13 cellular contexts compared by ENCODE assay signal in the genomic region with DNA sequence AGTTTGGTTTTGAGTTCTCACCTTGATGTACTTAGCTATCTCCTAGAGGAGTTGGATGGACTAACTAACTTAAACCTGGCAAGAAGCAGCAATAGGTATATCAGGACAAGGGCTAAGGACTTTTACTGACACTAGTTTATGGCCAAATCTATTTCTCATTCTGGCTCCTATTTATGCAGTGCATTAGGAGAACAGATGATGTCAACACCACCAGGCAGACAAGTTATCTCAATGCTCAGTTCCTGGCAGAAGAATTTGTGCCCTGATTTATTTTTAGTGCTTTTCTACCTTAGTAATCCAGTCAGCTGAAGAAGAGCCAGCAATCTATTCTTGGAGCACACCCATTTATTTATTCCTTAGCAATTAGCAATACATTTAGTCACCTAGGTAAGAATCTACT. TPM values are rescaled to one million over a fixed set of nuclear protein-coding genes. Genes with fewer than 3 reads are reported as not detected.
A peak's percentile ranks its signal among the peaks of the same experiment; 100 is the strongest.
DNase-seq lines count a peak whose midpoint lies in the region; ATAC-seq and TF ChIP-seq lines count a peak whose summit lies in the region.
"Had no signal": no experiment of that assay in that cellular context is flagged by ENCODE, and none has a peak within 500 bp of the region (broad histone marks: within the 10 kb centered on the region; RNA-seq: fewer than 3 reads in every experiment).

No MANE protein-coding gene starts in this region.

- peak overlapping the region; percentile 57 for H3K27ac Mint-ChIP-seq in mesothelial cell of epicardium
- H3K27ac Mint-ChIP-seq: activated CD8-positive, alpha-beta T cell treated with anti-CD3 and anti-CD28 coated beads for 36 hours; activated naive CD4-positive, alpha-beta T cell treated with anti-CD3 and anti-CD28 coated beads, Interleukin-2, amount 10 ng/mL, durations not matched to agents 7 days and 5 days had no signal

- no peak for TF ChIP-seq CTCF in esophagus squamous epithelium (IDR thresholded peaks at IDR 0.05)
- no peak for TF ChIP-seq CTCF in mesothelial cell of epicardium (IDR thresholded peaks at IDR 0.05; ENCODE audit: unreplicated experiment)
- no peak for TF ChIP-seq CTCF in tibial artery (IDR thresholded peaks at IDR 0.05)

- no peaks in the 10 kb centered on the region for H3K9me3 ChIP-seq in esophagus squamous epithelium
- H3K9me3 ChIP-seq in tibial artery, result no peaks in the 10 kb centered on the region

- TF ChIP-seq POLR2A in esophagus squamous epithelium (IDR thresholded peaks at IDR 0.05), result no peak

- ATAC-seq in HG02759 (IDR thresholded peaks at IDR 0.05; ENCODE audit: unreplicated experiment), result no peak
- ATAC-seq: activated CD8-positive, alpha-beta T cell treated with anti-CD3 and anti-CD28 coated beads for 36 hours; PC-3 had no signal

- no peaks in the 10 kb centered on the region for H3K27me3 Mint-ChIP-seq in mesothelial cell of epicardium (ENCODE audit: low read depth)
- H3K27me3 Mint-ChIP-seq: activated CD8-positive, alpha-beta T cell treated with anti-CD3 and anti-CD28 coated beads for 36 hours had no signal

- no peak overlapping the region for H3K4me3 Mint-ChIP-seq in mesothelial cell of epicardium
- H3K4me3 Mint-ChIP-seq: activated CD8-positive, alpha-beta T cell treated with anti-CD3 and anti-CD28 coated beads for 36 hours; activated naive CD4-positive, alpha-beta T cell treated with anti-CD3 and anti-CD28 coated beads, Interleukin-2, amount 10 ng/mL, durations not matched to agents 7 days and 5 days had no signal

- no peak overlapping the region for H3K4me3 ChIP-seq in esophagus squamous epithelium
- no peak overlapping the region for H3K4me3 ChIP-seq in tibial artery

- H3K36me3 ChIP-seq in esophagus squamous epithelium (no peaks in the 10 kb centered on the region), tibial artery (no peaks in the 10 kb centered on the region)

- no peaks in the 10 kb centered on the region for H3K27me3 ChIP-seq in esophagus squamous epithelium
- H3K27me3 ChIP-seq in tibial artery, result no peaks in the 10 kb centered on the region

- DNase-seq in amniotic epithelial cell (ENCODE audit: low read depth), result peak; percentile 77
- no peak for DNase-seq in esophagus squamous epithelium (lab: John Stamatoyannopoulos, UW)
- DNase-seq in mesothelial cell of epicardium (ENCODE audit: low spot score in 2 of 2, unreplicated experiment in 2 of 2), result no peak
- no peak for DNase-seq in tibial artery
- DNase-seq in medulla oblongata (ENCODE audit: extremely low spot score), result no peak
- no peak for DNase-seq in HuH-7.5 (ENCODE audit: low spot score)
- no peak for DNase-seq in NCI-H524 treated with DMSO at 0.1 percent for 48 hours (lab: John Stamatoyannopoulos, UW)
- DNase-seq: activated CD8-positive, alpha-beta T cell treated with anti-CD3 and anti-CD28 coated beads for 36 hours; activated naive CD4-positive, alpha-beta T cell treated with anti-CD3 and anti-CD28 coated beads, Interleukin-2, amount 10 ng/mL, durations not matched to agents 7 days and 5 days; PC-3; trophoblast cell had no signal

- peaks cover 67% of the 10 kb centered on the region for H3K4me1 Mint-ChIP-seq in mesothelial cell of epicardium
- H3K4me1 Mint-ChIP-seq: activated naive CD4-positive, alpha-beta T cell treated with anti-CD3 and anti-CD28 coated beads, Interleukin-2, amount 10 ng/mL, durations not matched to agents 7 days and 5 days had no signal

- no peaks in the 10 kb centered on the region for H3K9me3 Mint-ChIP-seq in mesothelial cell of epicardium
- H3K9me3 Mint-ChIP-seq: activated CD8-positive, alpha-beta T cell treated with anti-CD3 and anti-CD28 coated beads for 36 hours; activated naive CD4-positive, alpha-beta T cell treated with anti-CD3 and anti-CD28 coated beads, Interleukin-2, amount 10 ng/mL, durations not matched to agents 7 days and 5 days had no signal

- H3K27ac ChIP-seq in esophagus squamous epithelium, result peak overlapping the region in 3 of 4 donors; percentile 39 to 49 (median 45)
- peak overlapping the region; percentile 47 to 49 for H3K27ac ChIP-seq in tibial artery

- intact Hi-C loops in esophagus squamous epithelium (cut with DNase I) (no loop called here), tibial artery (cut with DNase I; ENCODE audit: low total_unique reads) (no loop called here)

- H3K4me1 ChIP-seq in esophagus squamous epithelium (peaks cover 0 to 32% (median 8%) of the 10 kb centered on the region in 3 donors), tibial artery (peaks cover 0 to 57% (median 15%) of the 10 kb centered on the region in 4 donors)

- H3K36me3 Mint-ChIP-seq in mesothelial cell of epicardium, result no peaks in the 10 kb centered on the region
- H3K36me3 Mint-ChIP-seq: activated naive CD4-positive, alpha-beta T cell treated with anti-CD3 and anti-CD28 coated beads, Interleukin-2, amount 10 ng/mL, durations not matched to agents 7 days and 5 days had no signal

RNA-seq across cellular contexts. Expression of a gene that starts 30.7 kb away (rescaled TPM):
- 1 to 10 TPM in 1 of 4 donors, under 1 TPM in 1, not detected in 2; 0.92 to 4.8 TPM for total RNA-seq in esophagus squamous epithelium
- total RNA-seq in mesothelial cell of epicardium, result not detected in 3 replicates
- total RNA-seq: activated CD8-positive, alpha-beta T cell treated with anti-CD3 and anti-CD28 coated beads for 36 hours; PC-3; T-helper 2 cell treated with Interferon-gamma antibody and Interleukin-4, amounts not matched to agents 100 ng/mL and 5 ng/mL, for 36 hours had no signal

RNA-seq across cellular contexts. Expression of a gene that starts 52.3 kb away (rescaled TPM):
- total RNA-seq in esophagus squamous epithelium (not detected), mesothelial cell of epicardium (not detected in 3 replicates)
- total RNA-seq: activated CD8-positive, alpha-beta T cell treated with anti-CD3 and anti-CD28 coated beads for 36 hours; PC-3; T-helper 2 cell treated with Interferon-gamma antibody and Interleukin-4, amounts not matched to agents 100 ng/mL and 5 ng/mL, for 36 hours had no signal
